Comparison of ENCODE assay signal across 8 cellular contexts in the genomic region with DNA sequence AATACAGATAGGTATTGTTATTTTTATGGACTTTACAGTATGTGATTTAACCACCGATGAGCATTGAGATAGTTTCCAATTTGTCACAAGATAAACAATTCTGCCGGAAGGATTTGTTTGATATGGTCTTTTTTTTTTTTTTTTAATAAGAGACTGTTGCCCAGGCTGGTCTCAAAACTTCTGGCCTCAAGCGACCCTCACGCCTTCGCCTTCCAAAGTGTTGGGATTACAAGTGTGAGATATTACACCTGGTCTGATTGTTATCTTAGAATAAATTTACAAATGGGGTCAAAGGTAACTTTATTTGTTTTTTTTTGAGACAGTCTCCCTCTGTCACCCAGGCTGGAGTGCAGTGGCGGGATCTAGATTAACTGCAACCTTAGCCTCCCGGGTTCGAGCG. TPM values are rescaled to one million over a fixed set of nuclear protein-coding genes. Genes with fewer than 3 reads are reported as not detected.
DNase-seq lines count a peak whose midpoint lies in the region; ATAC-seq and TF ChIP-seq lines count a peak whose summit lies in the region.

No MANE protein-coding gene starts in this region.

- intact Hi-C loops in activated B cell treated with CpG ODN at 0.5 μM for 24 hours (cut with micrococcal nuclease), result loop anchor here (1.0 kb wide), 1 partner anchor 15 kb away; no protein-coding TSS in a partner anchor

- CTCF ChIA-PET in activated B cell treated with CpG ODN at 0.5 μM for 24 hours (lab: Charles Lee), result no interaction called here

- H3K27ac ChIP-seq in iPS DF 6.9 (ENCODE audit: low read length), result no peak overlapping the region
- H3K27ac ChIP-seq in skin epidermis, result peak overlapping the region in 8 of 21 experiments; percentile 91 to 98 (median 94)

- H3K4me3 ChIP-seq in HAP-1 (peak overlapping the region; percentile 50), iPS DF 6.9 (ENCODE audit: low read length) (peak overlapping the region; percentile 90; the same call in 1 of the 2 replicates), skin epidermis (peak overlapping the region; percentile 71 to 98 (median 91))

- H3K9me3 ChIP-seq in HAP-1 (no peaks in the 10 kb centered on the region), iPS DF 6.9 (ENCODE audit: control insufficient read depth, insufficient read depth, low read length) (no peaks in the 10 kb centered on the region)

- no peaks in the 10 kb centered on the region for H3K36me3 ChIP-seq in HAP-1 (replicated peaks)
- no peaks in the 10 kb centered on the region for H3K36me3 ChIP-seq in iPS DF 6.9 (ENCODE audit: control insufficient read depth, insufficient read depth, low read length)

- H3K4me1 ChIP-seq in HAP-1, result peaks cover 4% of the 10 kb centered on the region
- no peaks in the 10 kb centered on the region for H3K4me1 ChIP-seq in iPS DF 6.9 (ENCODE audit: control insufficient read depth, insufficient read depth, low read length)

- WGBS in iPS DF 6.9 (ENCODE audit: insufficient coverage, insufficient read length), result no CpG with 5 or more reads among the region's 9 CpGs

- H3K4me3 Mint-ChIP-seq in activated B cell treated with CpG ODN at 0.5 μM for 24 hours, result peak overlapping the region; percentile 83

- H3K9me3 Mint-ChIP-seq in activated B cell treated with CpG ODN at 0.5 μM for 24 hours, result peaks cover 2% of the 10 kb centered on the region

- TF ChIP-seq CTCF in activated B cell treated with CpG ODN at 0.5 μM for 24 hours (IDR thresholded peaks at IDR 0.05), result no peak

- no peaks in the 10 kb centered on the region for H3K27me3 ChIP-seq in HAP-1 (ENCODE audit: low read depth)
- H3K27me3 ChIP-seq in iPS DF 6.9 (ENCODE audit: control insufficient read depth, insufficient read depth, low read length), result no peaks in the 10 kb centered on the region

- H3K27ac Mint-ChIP-seq in activated B cell treated with CpG ODN at 0.5 μM for 24 hours, result peak overlapping the region; percentile 61

- H3K36me3 Mint-ChIP-seq in activated B cell treated with CpG ODN at 0.5 μM for 24 hours (ENCODE audit: low read depth), result peaks cover 15% of the 10 kb centered on the region

- in situ Hi-C loops in HAP-1 (cut with MboI; ENCODE audit: low sequenced_read_pairs), result no loop called here

- DNase-seq in HAP-1 (ENCODE audit: low spot score in 2 of 2), result no peak
- no peak for DNase-seq in activated B cell treated with CpG ODN at 0.5 μM for 24 hours
- no peak for DNase-seq in iPS DF 6.9 (ENCODE audit: low read depth, low spot score)
- DNase-seq in stimulated activated CD8-positive, alpha-beta memory T cell treated with anti-CD3 and anti-CD28 coated beads, Interleukin-4, amount 100 ng/mL, for 48 hours, result no peak
- DNase-seq in UCSD-AML1 (lab: John Stamatoyannopoulos, UW; ENCODE audit: unreplicated experiment), result no peak
- DNase-seq in NCI-H226, result no peak

- no peaks in the 10 kb centered on the region for H3K27me3 Mint-ChIP-seq in activated B cell treated with CpG ODN at 0.5 μM for 24 hours

- POLR2A ChIA-PET in activated B cell treated with CpG ODN at 0.5 μM for 24 hours (lab: Charles Lee), result interaction anchor here (1.2 to 1.5 kb wide), 2 partner anchors 14 to 59 kb away, joined by 3 to 17 read pairs; no protein-coding TSS in a partner anchor

- ATAC-seq in activated B cell treated with CpG ODN at 0.5 μM for 24 hours (ENCODE audit: low read depth) (no peak), HG03354 (IDR thresholded peaks at IDR 0.05; ENCODE audit: poor library complexity, severe bottlenecking, unreplicated experiment) (no peak)

- peaks cover 47% of the 10 kb centered on the region for H3K4me1 Mint-ChIP-seq in activated B cell treated with CpG ODN at 0.5 μM for 24 hours

RNA-seq across cellular contexts. Expression of gene GARRE1, which starts 1.2 kb away (rescaled TPM):
- total RNA-seq in activated B cell treated with CpG ODN at 0.5 μM for 24 hours, result 30.6 and 33.6 TPM in 2 replicates
